Comparison of ENCODE assay signal across 29 cellular contexts in genomic region chr12:43428088-43428600, GRCh38.
"Had no signal": no experiment of that assay in that cellular context is flagged by ENCODE, and none has a peak within 500 bp of the region (broad histone marks: within the 10 kb centered on the region; RNA-seq: fewer than 3 reads in every experiment).

No MANE protein-coding gene starts in this region.

- H3K27me3 ChIP-seq: adrenal gland, breast epithelium, cardiac muscle cell, colonic mucosa, esophagus squamous epithelium, gastroesophageal sphincter, heart right ventricle had no signal

- H3K27ac ChIP-seq: adrenal gland, breast epithelium, cardiac muscle cell, colonic mucosa, epithelial cell of prostate, esophagus squamous epithelium, gastroesophageal sphincter, heart right ventricle had no signal

- H3K36me3 ChIP-seq: adrenal gland, breast epithelium, cardiac muscle cell, colonic mucosa, esophagus squamous epithelium, gastroesophageal sphincter, heart right ventricle had no signal

- H3K4me3 ChIP-seq: adrenal gland, breast epithelium, cardiac muscle cell, colonic mucosa, esophagus squamous epithelium, gastroesophageal sphincter, heart right ventricle had no signal

- H3K4me1 ChIP-seq: adrenal gland, breast epithelium, colonic mucosa, esophagus squamous epithelium, gastroesophageal sphincter, heart right ventricle had no signal

- H3K9me3 ChIP-seq: adrenal gland, breast epithelium, colonic mucosa, esophagus squamous epithelium, gastroesophageal sphincter, heart right ventricle had no signal

- DNase-seq: activated CD4-positive, alpha-beta memory T cell treated with anti-CD3 and anti-CD28 coated beads for 36 hours; activated CD4-positive, alpha-beta T cell treated with anti-CD3 and anti-CD28 coated beads for 36 hours; activated CD4-positive, alpha-beta T cell treated with anti-CD3 and anti-CD28 coated beads, Interleukin-2, amount 10 ng/mL, durations not matched to agents 24 days and 14 days; activated CD4-positive, CD25-positive, alpha-beta regulatory T cell; activated CD4-positive, CD25-positive, alpha-beta regulatory T cell treated with anti-CD3 and anti-CD28 coated beads, Interleukin-2, amount 50 U/mL, for 72 hours; activated CD8-positive, alpha-beta memory T cell treated with anti-CD3 and anti-CD28 coated beads, Interleukin-2, amount 10 ng/mL, durations not matched to agents 7 days and 5 days; activated CD8-positive, alpha-beta memory T cell treated with anti-CD3 and anti-CD28 coated beads, Interleukin-2, amount 50 U/mL, for 4 hours; activated CD8-positive, alpha-beta T cell treated with anti-CD3 and anti-CD28 coated beads, Interleukin-2, amount 10 ng/mL, durations not matched to agents 7 days and 5 days; activated effector memory CD4-positive, alpha-beta T cell treated with anti-CD3 and anti-CD28 coated beads, Interleukin-2, amount 50 U/mL, for 16 hours; activated naive CD4-positive, alpha-beta T cell treated with anti-CD3 and anti-CD28 coated beads for 36 hours; activated naive CD8-positive, alpha-beta T cell treated with anti-CD3 and anti-CD28 coated beads for 36 hours; activated naive CD8-positive, alpha-beta T cell treated with anti-CD3 and anti-CD28 coated beads, Interleukin-2, amount 50 U/mL, for 24 hours; activated T-cell treated with anti-CD3 and anti-CD28 coated beads, Interleukin-2, amount 50 U/mL, for 1 hour; activated T-cell treated with anti-CD3 and anti-CD28 coated beads, Interleukin-2, amount 50 U/mL, for 48 hours; adrenal gland; amygdala; aorta; central memory CD4-positive, alpha-beta T cell; cerebellar nuclear complex; colonic mucosa; effector CD8-positive, alpha-beta T cell; esophagus squamous epithelium; foreskin melanocyte; heart right ventricle; T-helper 2 cell had no signal
